1 cellular context compared by ENCODE assay signal in genomic region chr20:3434232-3434631, GRCh38.
TF ChIP-seq lines count a peak whose summit lies in the region.

No MANE protein-coding gene starts in this region.

TF ChIP-seq in HepG2, 621 proteins besides CTCF, POLR2A, EP300 and RAD21 (continued from another document):
- TF ChIP-seq ZNF614 (CRISPR knock-in tag; IDR thresholded peaks at IDR 0.05; ENCODE audit: borderline replicate concordance) (no peak), ELF4 (CRISPR knock-in tag; IDR thresholded peaks at IDR 0.05; ENCODE audit: borderline replicate concordance) (no peak)
